In the genomic region with DNA sequence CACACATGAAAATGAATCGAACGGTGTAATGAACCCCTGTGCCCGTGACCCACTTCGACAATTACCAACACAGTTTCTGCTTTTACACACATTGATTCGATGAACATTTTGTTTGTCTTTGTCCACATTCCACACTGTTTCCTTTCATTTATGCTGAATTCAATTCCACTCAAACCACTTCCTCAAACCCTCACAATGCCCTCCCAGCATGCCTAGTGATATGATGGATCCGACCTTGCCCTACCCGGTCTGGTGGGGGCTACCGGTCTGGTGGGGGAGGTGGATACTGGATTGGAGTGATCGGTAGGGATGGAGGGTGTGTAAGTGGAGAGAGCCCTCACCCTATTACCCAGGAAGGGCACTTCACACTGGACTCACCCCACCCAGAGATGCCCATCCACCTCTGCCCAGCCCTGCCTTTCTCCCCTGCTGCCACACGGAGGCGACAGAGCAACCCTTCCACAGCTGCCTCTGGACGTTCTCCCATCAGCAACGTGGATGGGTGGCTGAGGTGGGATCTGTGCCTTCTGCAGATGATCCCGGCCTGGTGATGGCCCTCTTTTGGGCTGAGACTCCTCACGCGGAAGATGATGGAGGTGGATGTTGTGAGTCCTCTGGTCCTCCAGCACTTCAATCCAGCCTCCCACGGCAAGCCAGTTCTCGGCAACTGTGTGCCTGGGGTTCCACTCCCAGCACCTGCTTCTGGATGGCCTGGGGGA, we compare ENCODE assay signal across 8 cellular contexts. TPM values are rescaled to one million over a fixed set of nuclear protein-coding genes. Genes with fewer than 3 reads are reported as not detected.
DNase-seq lines count a peak whose midpoint lies in the region; ATAC-seq, FAIRE-seq and TF ChIP-seq lines count a peak whose summit lies in the region.

No MANE protein-coding gene starts in this region.

- H3K27me3 ChIP-seq in HepG2 (ENCODE audit: control insufficient read depth in 1 of 2, insufficient read depth in 2 of 2, low read length in 2 of 2): peaks cover 0 to 22% of the 10 kb centered on the region in 2 experiments; a peak in 2 of 5 replicates

- H3K79me2 ChIP-seq in HepG2 (ENCODE audit: insufficient read depth, low read length): no peaks in the 10 kb centered on the region

- in situ Hi-C loops in HepG2 (cut with HindIII; ENCODE audit: extremely low pct_ligation_motif_present, low pct_unique_long_range_greater_than_20kb): loop anchor here (5.0 kb wide), 2 partner anchors 52 to 102 kb away; no protein-coding TSS in a partner anchor

- no peak overlapping the region for H2AFZ ChIP-seq in HepG2 (ENCODE audit: low read length)

- FAIRE-seq in HepG2 (lab: Jason Lieb, UNC): peak; percentile 81

- H3K4me3 Mint-ChIP-seq in activated CD4-positive, alpha-beta T cell treated with anti-CD3 and anti-CD28 coated beads for 36 hours: peak overlapping the region; percentile 40

- H3K36me3 Mint-ChIP-seq in activated CD4-positive, alpha-beta T cell treated with anti-CD3 and anti-CD28 coated beads for 36 hours (ENCODE audit: low read depth): no peaks in the 10 kb centered on the region

- ATAC-seq in GM18907 (IDR thresholded peaks at IDR 0.05; ENCODE audit: unreplicated experiment): peak; percentile 55
- peak; percentile 95 for ATAC-seq in activated CD4-positive, alpha-beta T cell treated with anti-CD3 and anti-CD28 coated beads for 36 hours
- peak; percentile 88 for ATAC-seq in HepG2
- ATAC-seq in GM19452 (IDR thresholded peaks at IDR 0.05; ENCODE audit: unreplicated experiment): no peak

- peak; percentile 87 for TF ChIP-seq RAD21 in HepG2 (CRISPR knock-in tag; IDR thresholded peaks at IDR 0.05)

- H3K4me1 Mint-ChIP-seq in activated CD4-positive, alpha-beta T cell treated with anti-CD3 and anti-CD28 coated beads for 36 hours: peaks cover 6% of the 10 kb centered on the region

- TF ChIP-seq POLR2A in HepG2 (IDR thresholded peaks at IDR 0.05; ENCODE audit: insufficient read depth in 1 of 2, low read depth in 2 of 2, low read length in 2 of 2): no peak

- intact Hi-C loops in activated CD4-positive, alpha-beta T cell treated with anti-CD3 and anti-CD28 coated beads for 36 hours (cut with DNase I, micrococcal nuclease): loop anchor here (1.0 kb wide), 3 partner anchors 52 to 104 kb away; no protein-coding TSS in a partner anchor
- intact Hi-C loops in HepG2 (cut with micrococcal nuclease; ENCODE audit: unreplicated experiment): loop anchor here (1.0 kb wide), 2 partner anchors 57 to 104 kb away; no protein-coding TSS in a partner anchor

- peak overlapping the region; percentile 20 for H3K4me3 ChIP-seq in coronary artery
- no peak overlapping the region for H3K4me3 ChIP-seq in HepG2 (replicated peaks in 1 of 3; ENCODE audit: insufficient read depth in 1 of 3, low read depth in 2 of 3, low read length in 3 of 3)

- H3K9me3 ChIP-seq in HepG2 (ENCODE audit: low read length): no peaks in the 10 kb centered on the region

- CTCF ChIA-PET in activated CD4-positive, alpha-beta T cell treated with anti-CD3 and anti-CD28 coated beads for 36 hours (lab: Charles Lee): interaction anchor here (0.6 to 2.4 kb wide), 20 partner anchors 8 to 469 kb away, joined by 3 to 9 read pairs (median 4); no protein-coding TSS in a partner anchor
- CTCF ChIA-PET in HepG2 (lab: Yijun Ruan, JAX; ENCODE audit: low intra/inter-chr PET ratio, low total read pairs): interaction anchor here (1.3 to 3.5 kb wide), 4 partner anchors 33 to 105 kb away, joined by 5 to 39 read pairs (median 17); a partner anchor contains a TSS

- TF ChIP-seq EP300 in HepG2 (IDR thresholded peaks at IDR 0.05; ENCODE audit: low read depth in 2 of 2, low read length in 2 of 2): no peak
- no peak for TF ChIP-seq EP300 in HepG2 (CRISPR knock-in tag; IDR thresholded peaks at IDR 0.05; ENCODE audit: borderline replicate concordance)

- no peak overlapping the region for H3K9ac ChIP-seq in HepG2 (ENCODE audit: insufficient read depth, low read depth, low read length)

- H3K36me3 ChIP-seq in HepG2 (replicated peaks in 1 of 2; ENCODE audit: control insufficient read depth in 1 of 2, insufficient read depth in 2 of 2, low read length in 2 of 2): no peaks in the 10 kb centered on the region

- peak; percentile 74 for DNase-seq in AG08395 (ENCODE audit: low spot score)
- peak; percentile 10 for DNase-seq in NCI-H345 treated with DMSO at 0.1 percent for 48 hours (lab: John Stamatoyannopoulos, UW; ENCODE audit: unreplicated experiment)
- peak; percentile 77 for DNase-seq in activated CD4-positive, alpha-beta T cell treated with anti-CD3 and anti-CD28 coated beads for 36 hours
- no peak for DNase-seq in coronary artery (ENCODE audit: low spot score)
- DNase-seq in HepG2 (ENCODE audit: low spot score): peak; percentile 52
- peak in 2 of 3 donors; percentile 8 to 30 for DNase-seq in stimulated activated CD4-positive, alpha-beta T cell treated with anti-CD3 and anti-CD28 coated beads, TNF-alpha, amount 100 ng/mL, for 1 hour (ENCODE audit: low read depth in 3 of 3, low spot score in 1 of 3)

- WGBS in HepG2 (ENCODE audit: low lambda C conversion rate): 28% methylated on average over 15 of the region's 18 CpGs

- POLR2A ChIA-PET in activated CD4-positive, alpha-beta T cell treated with anti-CD3 and anti-CD28 coated beads for 36 hours (lab: Charles Lee): no interaction called here
- POLR2A ChIA-PET in HepG2 (lab: Yijun Ruan, JAX): no interaction called here

- H3K27me3 Mint-ChIP-seq in activated CD4-positive, alpha-beta T cell treated with anti-CD3 and anti-CD28 coated beads for 36 hours: peaks cover 2% of the 10 kb centered on the region

- TF ChIP-seq CTCF in coronary artery (IDR thresholded peaks at IDR 0.05): peak; percentile 81
- peak; percentile 96 for TF ChIP-seq CTCF in HepG2 (CRISPR knock-in tag; IDR thresholded peaks at IDR 0.05)

- H3K27ac ChIP-seq in coronary artery: peak overlapping the region; percentile 82
- H3K27ac ChIP-seq in HepG2 (ENCODE audit: extremely low read length, insufficient read depth, low read length): no peak overlapping the region

- no peak overlapping the region for H3K27ac Mint-ChIP-seq in activated CD4-positive, alpha-beta T cell treated with anti-CD3 and anti-CD28 coated beads for 36 hours

- no peaks in the 10 kb centered on the region for H3K9me3 Mint-ChIP-seq in activated CD4-positive, alpha-beta T cell treated with anti-CD3 and anti-CD28 coated beads for 36 hours (ENCODE audit: low read depth)

- no peak overlapping the region for H3K4me2 ChIP-seq in HepG2 (ENCODE audit: low read depth, low read length)

- peaks cover 28% of the 10 kb centered on the region for H3K4me1 ChIP-seq in HepG2 (ENCODE audit: insufficient read depth, low read length)

- no TSS peak for BruUV-seq in HepG2 (replicated peaks; lab: Mats Ljungman, UMichigan)

- no peaks in the 10 kb centered on the region for H4K20me1 ChIP-seq in HepG2 (ENCODE audit: insufficient read depth, low read length)

RNA-seq across cellular contexts. Expression of a gene that starts 33.0 kb away (rescaled TPM):
- total RNA-seq in activated CD4-positive, alpha-beta T cell treated with anti-CD3 and anti-CD28 coated beads for 36 hours: not detected
- 3.0 and 3.1 TPM in 2 replicates for total RNA-seq in HepG2 (2016; rRNA removed; fragmentation: Illumina TruSeq; extraction: Trizol)
- total RNA-seq in HepG2 (2016; cell fraction: cytosol; rRNA removed; fragmentation: Illumina TruSeq; extraction: Trizol; ENCODE audit: low read depth): 0.71 and 0.91 TPM in 2 replicates
- 2.6 and 3.4 TPM in 2 replicates for total RNA-seq in HepG2 (2016; cell fraction: insoluble cytoplasmic fraction; rRNA removed; fragmentation: Illumina TruSeq; extraction: Trizol)
- total RNA-seq in HepG2 (2016; cell fraction: membrane; rRNA removed; fragmentation: Illumina TruSeq; extraction: Trizol): 2.5 and 3.7 TPM in 2 replicates
- total RNA-seq in HepG2 (2016; cell fraction: nucleus; rRNA removed; fragmentation: Illumina TruSeq; extraction: Trizol): 2.9 and 3.2 TPM in 2 replicates
- polyA plus RNA-seq in HepG2 (2011; rRNA removed): 0.95 and 1.6 TPM in 2 replicates
- polyA plus RNA-seq in HepG2 (2011; cell fraction: cytosol; rRNA removed): 1.0 and 1.1 TPM in 2 replicates
- polyA plus RNA-seq in HepG2 (2011; cell fraction: nucleus; rRNA removed): 1.6 TPM in 2 replicates
- 0.24 and 0.47 TPM in 2 replicates for polyA plus RNA-seq in HepG2 (2012)
- polyA plus RNA-seq in HepG2 (2016; cell fraction: cytosol; fragmentation: Illumina TruSeq; extraction: Trizol; ENCODE audit: low read depth): 0.67 and 1.3 TPM in 2 replicates
- 2.5 and 3.0 TPM in 2 replicates for polyA plus RNA-seq in HepG2 (2016; cell fraction: insoluble cytoplasmic fraction; fragmentation: Illumina TruSeq; extraction: Trizol; ENCODE audit: low read depth)
- 2.0 and 2.3 TPM in 2 replicates for polyA plus RNA-seq in HepG2 (2016; cell fraction: membrane; fragmentation: Illumina TruSeq; extraction: Trizol; ENCODE audit: low read depth)
- polyA plus RNA-seq in HepG2 (2016; cell fraction: nucleus; fragmentation: Illumina TruSeq; extraction: Trizol; ENCODE audit: insufficient read depth, low read depth): 2.1 and 3.2 TPM in 2 replicates
- 1.4 and 2.5 TPM in 2 replicates for polyA minus RNA-seq in HepG2 (2011; rRNA and poly(A)+ RNA removed; ENCODE audit: low replicate concordance)
- polyA minus RNA-seq in HepG2 (2011; cell fraction: cytosol; rRNA and poly(A)+ RNA removed): 0.49 and 1.5 TPM in 2 replicates
- polyA minus RNA-seq in HepG2 (2011; cell fraction: nucleus; rRNA and poly(A)+ RNA removed): 0.77 and 1.1 TPM in 2 replicates

RNA-seq across cellular contexts. Expression of a gene that starts 43.0 kb away (rescaled TPM):
- total RNA-seq in activated CD4-positive, alpha-beta T cell treated with anti-CD3 and anti-CD28 coated beads for 36 hours: 10 to 100 TPM; 24.1 to 24.7 TPM
- 20.5 and 23.6 TPM in 2 replicates for total RNA-seq in HepG2 (2016; rRNA removed; fragmentation: Illumina TruSeq; extraction: Trizol)
- total RNA-seq in HepG2 (2016; cell fraction: cytosol; rRNA removed; fragmentation: Illumina TruSeq; extraction: Trizol; ENCODE audit: low read depth): 36.4 and 45.6 TPM in 2 replicates
- 17.9 and 25.0 TPM in 2 replicates for total RNA-seq in HepG2 (2016; cell fraction: insoluble cytoplasmic fraction; rRNA removed; fragmentation: Illumina TruSeq; extraction: Trizol)
- total RNA-seq in HepG2 (2016; cell fraction: membrane; rRNA removed; fragmentation: Illumina TruSeq; extraction: Trizol): 23.5 and 26.3 TPM in 2 replicates
- 28.1 and 35.4 TPM in 2 replicates for total RNA-seq in HepG2 (2016; cell fraction: nucleus; rRNA removed; fragmentation: Illumina TruSeq; extraction: Trizol)
- polyA plus RNA-seq in HepG2 (2011; rRNA removed): 24.6 and 24.8 TPM in 2 replicates
- 14.0 and 18.1 TPM in 2 replicates for polyA plus RNA-seq in HepG2 (2011; cell fraction: cytosol; rRNA removed)
- 32.8 and 33.0 TPM in 2 replicates for polyA plus RNA-seq in HepG2 (2011; cell fraction: nucleus; rRNA removed)
- 20.0 and 26.1 TPM in 2 replicates for polyA plus RNA-seq in HepG2 (2012)
- 8.8 and 9.5 TPM in 2 replicates for polyA plus RNA-seq in HepG2 (2016; cell fraction: cytosol; fragmentation: Illumina TruSeq; extraction: Trizol; ENCODE audit: low read depth)
- 27.6 and 28.5 TPM in 2 replicates for polyA plus RNA-seq in HepG2 (2016; cell fraction: insoluble cytoplasmic fraction; fragmentation: Illumina TruSeq; extraction: Trizol; ENCODE audit: low read depth)
- polyA plus RNA-seq in HepG2 (2016; cell fraction: membrane; fragmentation: Illumina TruSeq; extraction: Trizol; ENCODE audit: low read depth): 18.7 and 19.6 TPM in 2 replicates
- polyA plus RNA-seq in HepG2 (2016; cell fraction: nucleus; fragmentation: Illumina TruSeq; extraction: Trizol; ENCODE audit: insufficient read depth, low read depth): 50.7 and 53.8 TPM in 2 replicates
- polyA minus RNA-seq in HepG2 (2011; rRNA and poly(A)+ RNA removed; ENCODE audit: low replicate concordance): 9.0 and 22.4 TPM in 2 replicates
- 21.3 and 25.2 TPM in 2 replicates for polyA minus RNA-seq in HepG2 (2011; cell fraction: cytosol; rRNA and poly(A)+ RNA removed)
- 51.1 and 62.9 TPM in 2 replicates for polyA minus RNA-seq in HepG2 (2011; cell fraction: nucleus; rRNA and poly(A)+ RNA removed)
